Comparison of ENCODE assay signal across 1 cellular context in genomic region chr6:30260036-30260504, GRCh38.
TF ChIP-seq lines count a peak whose summit lies in the region.

No MANE protein-coding gene starts in this region.

TF ChIP-seq in H1, 55 proteins besides CTCF, POLR2A, EP300 and RAD21 (continued from another document):
- TF ChIP-seq E2F6 (IDR thresholded peaks at IDR 0.05), result peak; percentile 95
- TF ChIP-seq GABPA (IDR thresholded peaks at IDR 0.05; ENCODE audit: borderline replicate concordance, insufficient read depth, low read length), result no peak
- no peak for TF ChIP-seq SRF (IDR thresholded peaks at IDR 0.05; ENCODE audit: low read depth, low read length)
- peak; percentile 36; the same call in 1 of the 2 replicates for TF ChIP-seq RBBP5 (IDR thresholded peaks at IDR 0.05; ENCODE audit: borderline replicate concordance, low read depth, low read length)
- peak; percentile 96 for TF ChIP-seq MAX (IDR thresholded peaks at IDR 0.05)
- peak; percentile 58 for TF ChIP-seq KDM4A (IDR thresholded peaks at IDR 0.05; ENCODE audit: low read depth, low read length, severe bottlenecking)
TF ChIP-seq in H1: peak in this region for 6.
